In genomic region chr1:169484107-169484506, GRCh38 we compare ENCODE assay signal across 8 cellular contexts. TPM values are rescaled to one million over a fixed set of nuclear protein-coding genes. Genes with fewer than 3 reads are reported as not detected.
DNase-seq lines count a peak whose midpoint lies in the region; ATAC-seq and TF ChIP-seq lines count a peak whose summit lies in the region.

No MANE protein-coding gene starts in this region.

- H3K27me3 Mint-ChIP-seq in CD4-positive, alpha-beta T cell, result no peaks in the 10 kb centered on the region
- H3K27me3 Mint-ChIP-seq in naive thymus-derived CD4-positive, alpha-beta T cell, result peaks cover 0 to 8% (median 0%) of the 10 kb centered on the region in 5 donors

- no peaks in the 10 kb centered on the region for H3K9me3 Mint-ChIP-seq in CD4-positive, alpha-beta T cell
- no peaks in the 10 kb centered on the region for H3K9me3 Mint-ChIP-seq in naive thymus-derived CD4-positive, alpha-beta T cell

- in situ Hi-C loops in mammary epithelial cell (cut with MboI; ENCODE audit: low sequenced_read_pairs in 2 of 2) (no loop called here), ACHN (cut with HindIII; ENCODE audit: low pct_ligation_motif_present, low pct_unique_long_range_greater_than_20kb, low sequenced_read_pairs) (no loop called here)

- CTCF ChIA-PET in CD4-positive, alpha-beta T cell (lab: Charles Lee), result no interaction called here
- CTCF ChIA-PET in mammary epithelial cell (lab: Charles Lee; ENCODE audit: low non-redundant PET), result interaction anchor here (0.6 kb wide), 1 partner anchor 228 kb away, joined by 4 read pairs; no protein-coding TSS in a partner anchor
- CTCF ChIA-PET in naive thymus-derived CD4-positive, alpha-beta T cell (lab: Charles Lee), result no interaction called here

- H3K27me3 ChIP-seq in CD4-positive, alpha-beta T cell (ENCODE audit: control insufficient read depth, insufficient read depth, low read length), result no peaks in the 10 kb centered on the region
- no peaks in the 10 kb centered on the region for H3K27me3 ChIP-seq in mammary epithelial cell (ENCODE audit: insufficient read depth, low read length)
- H3K27me3 ChIP-seq in naive thymus-derived CD4-positive, alpha-beta T cell (ENCODE audit: control insufficient read depth in 2 of 2, insufficient read depth in 2 of 2, low read length in 2 of 2), result no peaks in the 10 kb centered on the region

- H3K36me3 ChIP-seq in mammary epithelial cell (ENCODE audit: insufficient read depth, low read length), result no peaks in the 10 kb centered on the region
- H3K36me3 ChIP-seq in naive thymus-derived CD4-positive, alpha-beta T cell (ENCODE audit: control insufficient read depth in 2 of 3, insufficient read depth in 3 of 3, low read length in 3 of 3), result no peaks in the 10 kb centered on the region

- TF ChIP-seq CTCF in CD4-positive, alpha-beta T cell (IDR thresholded peaks at IDR 0.05), result no peak
- TF ChIP-seq CTCF in mammary epithelial cell (conservative IDR thresholded peaks at IDR 0.05 in 1 of 2, IDR thresholded peaks at IDR 0.05 in 1 of 2; ENCODE audit: extremely low read depth in 1 of 2, insufficient read depth in 1 of 2, low read depth in 1 of 2, low read length in 2 of 2), result no peak

- H3K27ac ChIP-seq in CD4-positive, alpha-beta T cell (ENCODE audit: low read depth, low read length), result no peak overlapping the region
- H3K27ac ChIP-seq in mammary epithelial cell (ENCODE audit: insufficient read depth, low read depth, low read length), result no peak overlapping the region
- no peak overlapping the region for H3K27ac ChIP-seq in naive thymus-derived CD4-positive, alpha-beta T cell (ENCODE audit: low read depth, low read length)

- dilution Hi-C loops in mammary epithelial cell (cut with HindIII; ENCODE audit: low sequenced_read_pairs), result no loop called here

- peaks cover 13% of the 10 kb centered on the region for H3K36me3 Mint-ChIP-seq in CD4-positive, alpha-beta T cell (ENCODE audit: low read depth)
- peaks cover 0 to 4% (median 0%) of the 10 kb centered on the region in 5 donors for H3K36me3 Mint-ChIP-seq in naive thymus-derived CD4-positive, alpha-beta T cell

- peaks cover 59% of the 10 kb centered on the region for H3K79me2 ChIP-seq in mammary epithelial cell (ENCODE audit: insufficient read depth, low read length)

- WGBS in mammary epithelial cell (ENCODE audit: low coverage, missing lambda C conversion rate), result 77% methylated on average over 4 of the region's 4 CpGs

- no peak for DNase-seq in CD4-positive, alpha-beta T cell
- peak; percentile 55 for DNase-seq in NCI-H128 (lab: John Stamatoyannopoulos, UW; ENCODE audit: unreplicated experiment)
- peak; percentile 6 for DNase-seq in mammary epithelial cell
- DNase-seq in naive thymus-derived CD4-positive, alpha-beta T cell, result no peak
- DNase-seq in stimulated activated CD4-positive, alpha-beta T cell treated with anti-CD3 and anti-CD28 coated beads, Interleukin-12 subunit alpha, Interleukin-12 subunit beta, amount 100 ng/mL, for 4 hours, result no peak
- no peak for DNase-seq in ACHN

- no peak for ATAC-seq in CD4-positive, alpha-beta T cell (ENCODE audit: poor library complexity)
- no peak for ATAC-seq in naive thymus-derived CD4-positive, alpha-beta T cell
- ATAC-seq in activated CD4-positive, CD25-positive, alpha-beta regulatory T cell treated with anti-CD3 and anti-CD28 coated beads, Interleukin-2, amount 50 U/mL, for 24 hours, result no peak
- no peak for ATAC-seq in GM21526 (IDR thresholded peaks at IDR 0.05; ENCODE audit: low FRiP score, unreplicated experiment)

- no peak overlapping the region for H3K27ac Mint-ChIP-seq in CD4-positive, alpha-beta T cell
- peak overlapping the region in 2 of 9 donors; percentile 12 to 94 for H3K27ac Mint-ChIP-seq in naive thymus-derived CD4-positive, alpha-beta T cell

- H3K4me3 ChIP-seq in mammary epithelial cell (replicated peaks in 1 of 3; ENCODE audit: insufficient read depth in 1 of 3, low read depth in 2 of 3, low read length in 3 of 3), result peak overlapping the region; percentile 2 to 80 (median 79)
- no peak overlapping the region for H3K4me3 ChIP-seq in naive thymus-derived CD4-positive, alpha-beta T cell (ENCODE audit: low read length)

- POLR2A ChIA-PET in CD4-positive, alpha-beta T cell (lab: Charles Lee), result no interaction called here
- POLR2A ChIA-PET in naive thymus-derived CD4-positive, alpha-beta T cell (lab: Charles Lee), result no interaction called here

- peaks cover 26% of the 10 kb centered on the region for H3K4me1 ChIP-seq in mammary epithelial cell (ENCODE audit: insufficient read depth, low read length)
- H3K4me1 ChIP-seq in naive thymus-derived CD4-positive, alpha-beta T cell (ENCODE audit: control insufficient read depth in 2 of 2, insufficient read depth in 2 of 2, low read length in 2 of 2), result peaks cover 4 to 12% of the 10 kb centered on the region in 2 donors

- H2AFZ ChIP-seq in mammary epithelial cell (ENCODE audit: low read depth, low read length), result no peak overlapping the region

- no peak overlapping the region for H3K9ac ChIP-seq in mammary epithelial cell (ENCODE audit: insufficient read depth, low read length)

- intact Hi-C loops in CD4-positive, alpha-beta T cell (cut with DNase I, micrococcal nuclease), result loop anchor here (5.0 to 10.0 kb wide), 3 partner anchors 63 to 328 kb away; no protein-coding TSS in a partner anchor
- intact Hi-C loops in mammary epithelial cell (cut with micrococcal nuclease), result loop anchor here (10.0 kb wide), 1 partner anchor 321 kb away; no protein-coding TSS in a partner anchor
- intact Hi-C loops in naive thymus-derived CD4-positive, alpha-beta T cell (cut with micrococcal nuclease), result loop anchor here (10.0 kb wide), 2 partner anchors 591 to 1309 kb away; partner anchors contain the start of genes KIFAP3 (in 1 of the 2) and TIPRL (in 1 of the 2)

- peak overlapping the region; percentile 82 for H3K4me3 Mint-ChIP-seq in CD4-positive, alpha-beta T cell
- peak overlapping the region; percentile 47 to 98 (median 90) for H3K4me3 Mint-ChIP-seq in naive thymus-derived CD4-positive, alpha-beta T cell

- H3K4me2 ChIP-seq in mammary epithelial cell (ENCODE audit: insufficient read depth, low read depth, low read length), result peak overlapping the region; percentile 83

- peaks cover 48% of the 10 kb centered on the region for H3K4me1 Mint-ChIP-seq in CD4-positive, alpha-beta T cell (ENCODE audit: low read depth)
- H3K4me1 Mint-ChIP-seq in naive thymus-derived CD4-positive, alpha-beta T cell, result peaks cover 38 to 66% (median 51%) of the 10 kb centered on the region in 7 donors

- H3K9me3 ChIP-seq in CD4-positive, alpha-beta T cell (ENCODE audit: control insufficient read depth, low read length), result no peaks in the 10 kb centered on the region
- no peaks in the 10 kb centered on the region for H3K9me3 ChIP-seq in mammary epithelial cell (replicated peaks; ENCODE audit: insufficient read depth, low read length)
- H3K9me3 ChIP-seq in naive thymus-derived CD4-positive, alpha-beta T cell (ENCODE audit: control insufficient read depth in 2 of 3, low read length in 3 of 3), result no peaks in the 10 kb centered on the region

- H4K20me1 ChIP-seq in mammary epithelial cell (ENCODE audit: insufficient read depth, low read length), result no peaks in the 10 kb centered on the region

- no TSS peak for BruUV-seq in mammary epithelial cell (replicated peaks; lab: Mats Ljungman, UMichigan)

RNA-seq across cellular contexts. Expression of gene SLC19A2, which starts 1.6 kb away (rescaled TPM):
- 1 to 10 TPM; 3.6 to 3.7 TPM for total RNA-seq in CD4-positive, alpha-beta T cell
- 10 to 100 TPM in 1 of 2 donors, 1 to 10 TPM in 1; 6.3 to 11.0 TPM for total RNA-seq in mammary epithelial cell
- 5.6 TPM for polyA plus RNA-seq in mammary epithelial cell
- 10.6 TPM for polyA minus RNA-seq in mammary epithelial cell
- 1 to 10 TPM; 3.7 to 5.9 (median 4.8) TPM for total RNA-seq in naive thymus-derived CD4-positive, alpha-beta T cell
- under 1 TPM; 0.53 to 0.66 TPM for polyA plus RNA-seq in naive thymus-derived CD4-positive, alpha-beta T cell

RNA-seq across cellular contexts. Expression of gene CCDC181, which starts 56.8 kb away (rescaled TPM):
- not detected for total RNA-seq in CD4-positive, alpha-beta T cell
- total RNA-seq in mammary epithelial cell, result under 1 TPM in 1 of 2 donors, not detected in 1; 0.17 TPM
- polyA plus RNA-seq in mammary epithelial cell, result not detected
- polyA minus RNA-seq in mammary epithelial cell, result not detected
- not detected for total RNA-seq in naive thymus-derived CD4-positive, alpha-beta T cell
- not detected for polyA plus RNA-seq in naive thymus-derived CD4-positive, alpha-beta T cell

Comparison
In these comparisons a context has a peak if more than half of its experiments do, and no peak if none do; other contexts are left out.
1. DNase-seq: peak in NCI-H128 (single experiment) and mammary epithelial cell (single experiment); none in CD4-positive, alpha-beta T cell (0 of 10), naive thymus-derived CD4-positive, alpha-beta T cell (0 of 9), stimulated activated CD4-positive, alpha-beta T cell treated with anti-CD3 and anti-CD28 coated beads, Interleukin-12 subunit alpha, Interleukin-12 subunit beta, amount 100 ng/mL, for 4 hours (single experiment) and ACHN (single experiment).